9 cellular contexts compared by ENCODE assay signal in genomic region chrX:119682019-119682989, GRCh38. TPM values are rescaled to one million over a fixed set of nuclear protein-coding genes. Genes with fewer than 3 reads are reported as not detected.
DNase-seq lines count a peak whose midpoint lies in the region; ATAC-seq and TF ChIP-seq lines count a peak whose summit lies in the region.
"Had no signal": no experiment of that assay in that cellular context is flagged by ENCODE, and none has a peak within 500 bp of the region (broad histone marks: within the 10 kb centered on the region; RNA-seq: fewer than 3 reads in every experiment).

No MANE protein-coding gene starts in this region.

- DNase-seq in T-helper 17 cell (peak in 1 of 3 donors; percentile 16), nephron progenitor cell (no peak), heart left ventricle (no peak), midbrain (lab: John Stamatoyannopoulos, UW) (no peak), iPS-NIHi7 (ENCODE audit: extremely low spot score) (no peak)
- DNase-seq: stimulated activated CD4-positive, alpha-beta T cell treated with anti-CD3 and anti-CD28 coated beads, Interleukin-4, amount 100 ng/mL, for 24 hours had no signal

- peak; percentile 35 for ATAC-seq in GM18508 (IDR thresholded peaks at IDR 0.05; ENCODE audit: insufficient read depth, unreplicated experiment)
- ATAC-seq in HG02610 (IDR thresholded peaks at IDR 0.05; ENCODE audit: unreplicated experiment) = peak; percentile 34
- ATAC-seq in T-helper 17 cell = peak; percentile 60
- no peak for ATAC-seq in heart left ventricle
- ATAC-seq: Panc1 had no signal

- H3K36me3 ChIP-seq in heart left ventricle = no peaks in the 10 kb centered on the region

- H3K4me3 ChIP-seq in heart left ventricle = peak overlapping the region in 1 of 12 donors; percentile 25

- peaks cover 0 to 80% (median 12%) of the 10 kb centered on the region in 12 donors for H3K4me1 ChIP-seq in heart left ventricle

- H3K27me3 Mint-ChIP-seq in T-helper 17 cell = no peaks in the 10 kb centered on the region
- no peaks in the 10 kb centered on the region for H3K27me3 Mint-ChIP-seq in nephron progenitor cell (ENCODE audit: low read depth, poor library complexity)

- H3K36me3 Mint-ChIP-seq in T-helper 17 cell (ENCODE audit: low read depth) (no peaks in the 10 kb centered on the region), nephron progenitor cell (ENCODE audit: low read depth) (peaks cover 15% of the 10 kb centered on the region)

- peak overlapping the region in 1 of 12 donors; percentile 94 for H3K27ac ChIP-seq in heart left ventricle

- no peak for TF ChIP-seq CTCF in nephron progenitor cell (IDR thresholded peaks at IDR 0.05)
- TF ChIP-seq CTCF in heart left ventricle (IDR thresholded peaks at IDR 0.05) = no peak

- H3K4me1 Mint-ChIP-seq in T-helper 17 cell (peaks cover 41% of the 10 kb centered on the region), nephron progenitor cell (peaks cover 76% of the 10 kb centered on the region)

- WGBS in heart left ventricle, 4 donors = 74 to 88% (median 81%) methylated on average over 15 of the region's 15 CpGs

- no peak for TF ChIP-seq POLR2A in heart left ventricle (IDR thresholded peaks at IDR 0.05)

- H3K27me3 ChIP-seq in heart left ventricle = no peaks in the 10 kb centered on the region

- H3K9me3 ChIP-seq in T-helper 17 cell (ENCODE audit: control insufficient read depth, low read length, poor library complexity, severe bottlenecking) (no peaks in the 10 kb centered on the region), heart left ventricle (no peaks in the 10 kb centered on the region)

- intact Hi-C loops in heart left ventricle (cut with DNase I) = no loop called here

- peak overlapping the region; percentile 98 for H3K27ac Mint-ChIP-seq in T-helper 17 cell
- H3K27ac Mint-ChIP-seq in nephron progenitor cell = peak overlapping the region; percentile 75

- H3K4me3 Mint-ChIP-seq in T-helper 17 cell = peak overlapping the region; percentile 85
- no peak overlapping the region for H3K4me3 Mint-ChIP-seq in nephron progenitor cell

- peaks cover 52% of the 10 kb centered on the region for H3K9me3 Mint-ChIP-seq in nephron progenitor cell

RNA-seq across cellular contexts. Expression of gene SEPTIN6, which starts 10.7 kb away (rescaled TPM):
- 100 to 1,000 TPM; 150 to 163 TPM for total RNA-seq in T-helper 17 cell
- 10 to 100 TPM in 5 of 9 donors, 1 to 10 TPM in 4; 7.6 to 36.4 (median 10.0) TPM for total RNA-seq in heart left ventricle
- polyA plus RNA-seq in heart left ventricle = 1 to 10 TPM; 3.3 to 7.2 TPM

Comparison
In these comparisons a context has a peak if more than half of its experiments do, and no peak if none do; other contexts are left out.
1. ATAC-seq: peak in GM18508 (single experiment), HG02610 (single experiment) and T-helper 17 cell (single experiment); none in heart left ventricle (0 of 4).
2. RNA of gene SEPTIN6, which starts 10.7 kb away (total RNA-seq): 150 to 163 TPM in T-helper 17 cell; 7.6 to 36.4 TPM in heart left ventricle; every median in the first group is over 4 times any median in the second.